ENCODE assay signal across 8 cellular contexts in the genomic region with DNA sequence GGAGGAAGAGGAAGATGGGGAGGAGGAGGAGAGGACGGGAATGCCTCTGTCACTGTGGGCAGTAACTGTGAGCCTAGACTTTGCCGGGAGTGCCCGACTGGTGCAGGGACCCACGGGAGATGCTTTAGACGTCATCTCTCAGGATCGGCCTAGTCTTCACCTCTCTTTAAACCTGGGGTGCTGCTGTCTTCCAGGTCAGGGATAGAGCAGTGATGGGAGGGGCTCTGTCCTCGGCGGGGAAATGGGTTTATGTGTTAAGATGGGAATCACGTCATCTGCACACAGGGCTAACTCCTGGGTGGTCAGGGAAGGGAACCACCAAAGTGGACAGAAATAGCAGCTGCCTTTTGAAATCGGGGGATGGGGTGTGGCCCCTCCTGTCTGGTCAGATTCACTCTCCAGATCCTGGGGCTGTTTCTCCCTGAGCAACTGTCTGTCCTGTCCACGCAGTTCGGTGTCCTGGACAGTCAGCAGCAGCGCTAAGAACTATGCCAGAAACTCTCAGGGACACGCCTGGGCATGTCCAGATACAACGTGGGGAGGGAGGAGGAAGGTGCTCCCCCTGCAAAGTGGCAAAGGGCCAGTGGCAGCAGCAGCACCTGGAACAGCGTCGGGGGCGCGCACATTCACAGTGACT.
DNase-seq lines count a peak whose midpoint lies in the region; ATAC-seq and TF ChIP-seq lines count a peak whose summit lies in the region.

No MANE protein-coding gene starts in this region.

- no peak for TF ChIP-seq CTCF in GM13977 (IDR thresholded peaks at IDR 0.05; ENCODE audit: extremely low read depth, insufficient read depth, missing control alignments)
- no peak for TF ChIP-seq CTCF in coronary artery (IDR thresholded peaks at IDR 0.05)

- peaks cover 39 to 40% of the 10 kb centered on the region in 2 donors for H3K4me1 ChIP-seq in mucosa of rectum (ENCODE audit: control insufficient read depth in 2 of 2, insufficient read depth in 2 of 2, low read length in 2 of 2)

- H3K27ac ChIP-seq in coronary artery: peak overlapping the region; percentile 80 to 90
- peak overlapping the region; percentile 63 to 67 for H3K27ac ChIP-seq in mucosa of rectum (ENCODE audit: low read depth in 2 of 2, low read length in 2 of 2)

- H3K27me3 ChIP-seq in mucosa of rectum (ENCODE audit: control insufficient read depth in 2 of 2, insufficient read depth in 2 of 2, low read length in 2 of 2): no peaks in the 10 kb centered on the region

- in situ Hi-C loops in GM13977 (cut with MboI; ENCODE audit: low pct_unique_long_range_greater_than_20kb, low sequenced_read_pairs, unreplicated experiment): no loop called here

- ATAC-seq in GM18517 (IDR thresholded peaks at IDR 0.05; ENCODE audit: unreplicated experiment) (no peak), HG03521 (IDR thresholded peaks at IDR 0.05; ENCODE audit: unreplicated experiment) (no peak)

- peak; percentile 46 for DNase-seq in GM13977 (ENCODE audit: low spot score)
- DNase-seq in NCI-H226: peak; percentile 86
- DNase-seq in coronary artery (ENCODE audit: low spot score): no peak
- DNase-seq in NK-92 treated with Interleukin-12 subunit alpha and Interleukin-12 subunit beta, amount 100 ng/mL, for 24 hours (lab: John Stamatoyannopoulos, UW): no peak
- DNase-seq in midbrain (lab: John Stamatoyannopoulos, UW): no peak

- no peaks in the 10 kb centered on the region for H3K9me3 ChIP-seq in mucosa of rectum (ENCODE audit: control insufficient read depth in 2 of 2, low read length in 2 of 2)

- peak overlapping the region; percentile 24 to 47 for H3K9ac ChIP-seq in mucosa of rectum (ENCODE audit: low read depth in 1 of 2, low read length in 2 of 2)

- H3K36me3 ChIP-seq in mucosa of rectum (ENCODE audit: control insufficient read depth in 2 of 2, insufficient read depth in 2 of 2, low read length in 2 of 2): peaks cover 18 to 21% of the 10 kb centered on the region in 2 donors

- H3K4me3 ChIP-seq in coronary artery: peak overlapping the region; percentile 45
- H3K4me3 ChIP-seq in mucosa of rectum (ENCODE audit: low read length in 2 of 2): no peak overlapping the region

Comparison
In these comparisons a context has a peak if more than half of its experiments do, and no peak if none do; other contexts are left out.
1. DNase-seq: peak in GM13977 (single experiment) and NCI-H226 (single experiment); none in coronary artery (single experiment), NK-92 treated with Interleukin-12 subunit alpha and Interleukin-12 subunit beta, amount 100 ng/mL, for 24 hours (single experiment) and midbrain (single experiment).